Comparison of ENCODE assay signal across 9 cellular contexts in genomic region chr19:39481676-39482075, GRCh38. TPM values are rescaled to one million over a fixed set of nuclear protein-coding genes. Genes with fewer than 3 reads are reported as not detected.
DNase-seq lines count a peak whose midpoint lies in the region; ATAC-seq and TF ChIP-seq lines count a peak whose summit lies in the region.
"Had no signal": no experiment of that assay in that cellular context is flagged by ENCODE, and none has a peak within 500 bp of the region (broad histone marks: within the 10 kb centered on the region; RNA-seq: fewer than 3 reads in every experiment).

No MANE protein-coding gene starts in this region.

- WGBS in esophagus squamous epithelium, 2 donors = 74 to 78% methylated on average over 4 to 11 of the region's 11 CpGs
- no CpG with 5 or more reads among the region's 11 CpGs for WGBS in trophoblast cell (ENCODE audit: extremely low coverage, insufficient coverage, insufficient read length)

- H3K4me2 ChIP-seq in DOHH2 (ENCODE audit: low read length) = peak overlapping the region; percentile 94
- H3K4me2 ChIP-seq in trophoblast cell (ENCODE audit: low read length) = peak overlapping the region; percentile 90

- ATAC-seq in RWPE2 (ENCODE audit: low read depth) (no peak), GM19328 (IDR thresholded peaks at IDR 0.05; ENCODE audit: unreplicated experiment) (no peak), GM18868 (IDR thresholded peaks at IDR 0.05; ENCODE audit: unreplicated experiment) (no peak)

- H2AFZ ChIP-seq in trophoblast cell (ENCODE audit: insufficient read depth, low read length, poor library complexity) = no peak overlapping the region

- peak overlapping the region; percentile 11 for H4K8ac ChIP-seq in trophoblast cell (ENCODE audit: low read depth, low read length)

- H3K79me2 ChIP-seq in DOHH2 (ENCODE audit: control insufficient read depth, low read length) (peaks cover 36% of the 10 kb centered on the region), trophoblast cell (ENCODE audit: control insufficient read depth, insufficient read depth, low read length, poor library complexity) (peaks cover 9% of the 10 kb centered on the region)

- H2BK120ac ChIP-seq in trophoblast cell (ENCODE audit: insufficient read depth, low read length, poor library complexity) = no peak overlapping the region

- H2BK12ac ChIP-seq in trophoblast cell (ENCODE audit: low read length) = no peak overlapping the region

- no peak overlapping the region for H4K12ac ChIP-seq in trophoblast cell (ENCODE audit: low read depth, low read length)

- peak overlapping the region; percentile 35 for H3K4ac ChIP-seq in trophoblast cell (ENCODE audit: low read depth, low read length)

- no peak overlapping the region for H4K91ac ChIP-seq in trophoblast cell (ENCODE audit: low read depth, low read length)

- H3K27me3 ChIP-seq in DOHH2 (ENCODE audit: control insufficient read depth, low read length) (no peaks in the 10 kb centered on the region), RWPE2 (ENCODE audit: insufficient read depth, poor library complexity, severe bottlenecking) (no peaks in the 10 kb centered on the region), esophagus squamous epithelium (no peaks in the 10 kb centered on the region), trophoblast cell (ENCODE audit: insufficient read depth, low read length) (no peaks in the 10 kb centered on the region)

- TF ChIP-seq POLR2A in esophagus squamous epithelium (IDR thresholded peaks at IDR 0.05) = no peak

- peaks cover 7% of the 10 kb centered on the region for H3F3A ChIP-seq in DOHH2 (ENCODE audit: control insufficient read depth, insufficient read depth)

- in situ Hi-C loops in ACHN (cut with HindIII; ENCODE audit: low pct_ligation_motif_present, low pct_unique_long_range_greater_than_20kb, low sequenced_read_pairs) = no loop called here

- DNase-seq in RWPE2 (ENCODE audit: low spot score) (no peak), esophagus squamous epithelium (lab: John Stamatoyannopoulos, UW) (no peak), trophoblast cell (no peak), ACHN (no peak), head of caudate nucleus (no peak)

- peak overlapping the region; percentile 97 for H3K9ac ChIP-seq in trophoblast cell (ENCODE audit: low read length)

- no peaks in the 10 kb centered on the region for H3K9me2 ChIP-seq in DOHH2 (replicated peaks; ENCODE audit: control insufficient read depth, low read length)

- no peak overlapping the region for H3K14ac ChIP-seq in trophoblast cell (ENCODE audit: low read length)

- no peak overlapping the region for H3K23ac ChIP-seq in trophoblast cell (ENCODE audit: low read length)

- H3K27ac ChIP-seq in DOHH2 (ENCODE audit: low read depth, low read length) (peak overlapping the region; percentile 51; the same call in 1 of the 2 replicates), RWPE2 (ENCODE audit: poor library complexity, severe bottlenecking) (peak overlapping the region; percentile 56), esophagus squamous epithelium (peak overlapping the region in 3 of 4 donors; percentile 88 to 90 (median 90)), trophoblast cell (ENCODE audit: low read depth, low read length) (no peak overlapping the region)

- TF ChIP-seq CTCF in DOHH2 (IDR thresholded peaks at IDR 0.05; ENCODE audit: low read depth, low read length, poor library complexity, severe bottlenecking) (no peak), RWPE2 (IDR thresholded peaks at IDR 0.05; ENCODE audit: poor library complexity, severe bottlenecking) (no peak), esophagus squamous epithelium (IDR thresholded peaks at IDR 0.05) (no peak)

- H3K4me1 ChIP-seq in DOHH2 (ENCODE audit: control insufficient read depth, low read length) = peaks cover 20% of the 10 kb centered on the region
- no peaks in the 10 kb centered on the region for H3K4me1 ChIP-seq in RWPE2 (ENCODE audit: insufficient read depth, poor library complexity, severe bottlenecking)
- H3K4me1 ChIP-seq in esophagus squamous epithelium = peaks cover 10 to 26% (median 15%) of the 10 kb centered on the region in 3 donors
- H3K4me1 ChIP-seq in trophoblast cell (ENCODE audit: control insufficient read depth in 1 of 2, insufficient read depth in 2 of 2, low read length in 2 of 2) = peaks cover 7 to 9% of the 10 kb centered on the region in 2 experiments

- H2AK5ac ChIP-seq in trophoblast cell (ENCODE audit: low read length) = no peak overlapping the region

- peaks cover 7% of the 10 kb centered on the region for H3K79me1 ChIP-seq in trophoblast cell (ENCODE audit: low read length)

- intact Hi-C loops in esophagus squamous epithelium (cut with DNase I) (no loop called here), head of caudate nucleus (cut with DNase I) (loop anchor here (2.0 kb wide), 1 partner anchor 47 kb away; the partner anchor contains the start of gene RPS16)

- H3K18ac ChIP-seq in trophoblast cell (ENCODE audit: low read length) = no peak overlapping the region

- no peaks in the 10 kb centered on the region for H3K9me3 ChIP-seq in DOHH2 (ENCODE audit: control insufficient read depth, insufficient read depth, low read length)
- H3K9me3 ChIP-seq in RWPE2 (ENCODE audit: severe bottlenecking) = no peaks in the 10 kb centered on the region
- no peaks in the 10 kb centered on the region for H3K9me3 ChIP-seq in esophagus squamous epithelium
- H3K9me3 ChIP-seq in trophoblast cell (ENCODE audit: insufficient read depth, low read depth, low read length) = no peaks in the 10 kb centered on the region

- no peaks in the 10 kb centered on the region for H4K20me1 ChIP-seq in DOHH2 (ENCODE audit: control insufficient read depth, insufficient read depth, low read depth, low read length)

- H3K4me3 ChIP-seq in DOHH2 (ENCODE audit: low read length) (peak overlapping the region; percentile 90), RWPE2 (ENCODE audit: severe bottlenecking) (peak overlapping the region; percentile 76), esophagus squamous epithelium (peak overlapping the region; percentile 85 to 98 (median 90)), trophoblast cell (ENCODE audit: low read depth, low read length) (peak overlapping the region; percentile 93)

- H3K36me3 ChIP-seq in DOHH2 (ENCODE audit: control insufficient read depth, low read length) (peaks cover 47% of the 10 kb centered on the region), RWPE2 (ENCODE audit: low read depth) (peaks cover 38% of the 10 kb centered on the region), esophagus squamous epithelium (peaks cover 0 to 46% (median 8%) of the 10 kb centered on the region in 3 donors), trophoblast cell (ENCODE audit: control insufficient read depth in 1 of 2, insufficient read depth in 2 of 2, low read length in 2 of 2) (peaks cover 20% of the 10 kb centered on the region in 2 experiments)

- H2BK5ac ChIP-seq in trophoblast cell (ENCODE audit: low read depth, low read length, poor library complexity) = no peak overlapping the region

RNA-seq across cellular contexts. Expression of gene TIMM50, which starts 1.0 kb away (rescaled TPM):
- total RNA-seq in esophagus squamous epithelium = 10 to 100 TPM; 34.0 to 63.2 (median 51.5) TPM
- polyA plus RNA-seq in trophoblast cell (2013) = 66.8 and 71.3 TPM in 2 replicates

RNA-seq across cellular contexts. Expression of gene DLL3, which starts 17.1 kb away (rescaled TPM):
- total RNA-seq in esophagus squamous epithelium = not detected
- 0.33 and 0.40 TPM in 2 replicates for polyA plus RNA-seq in trophoblast cell (2013)

RNA-seq across cellular contexts. Expression of gene SELENOV, which starts 33.3 kb away (rescaled TPM):
- not detected for total RNA-seq in esophagus squamous epithelium
- polyA plus RNA-seq in trophoblast cell (2013) = 4.4 and 5.0 TPM in 2 replicates
- total RNA-seq: NCI-H460 had no signal

RNA-seq across cellular contexts. Expression of gene SUPT5H, which starts 36.3 kb away (rescaled TPM):
- 10 to 100 TPM; 39.5 to 80.3 (median 67.7) TPM for total RNA-seq in esophagus squamous epithelium
- polyA plus RNA-seq in trophoblast cell (2013) = 139 and 147 TPM in 2 replicates

RNA-seq across cellular contexts. Expression of gene RPS16, which starts 45.9 kb away (rescaled TPM):
- 1,000 to 10,000 TPM in 3 of 4 donors, 100 to 1,000 TPM in 1; 509 to 2,477 (median 1,257) TPM for total RNA-seq in esophagus squamous epithelium
- 3,136 and 3,193 TPM in 2 replicates for polyA plus RNA-seq in trophoblast cell (2013)
